Comparison of ENCODE assay signal across 1 cellular context in the genomic region with DNA sequence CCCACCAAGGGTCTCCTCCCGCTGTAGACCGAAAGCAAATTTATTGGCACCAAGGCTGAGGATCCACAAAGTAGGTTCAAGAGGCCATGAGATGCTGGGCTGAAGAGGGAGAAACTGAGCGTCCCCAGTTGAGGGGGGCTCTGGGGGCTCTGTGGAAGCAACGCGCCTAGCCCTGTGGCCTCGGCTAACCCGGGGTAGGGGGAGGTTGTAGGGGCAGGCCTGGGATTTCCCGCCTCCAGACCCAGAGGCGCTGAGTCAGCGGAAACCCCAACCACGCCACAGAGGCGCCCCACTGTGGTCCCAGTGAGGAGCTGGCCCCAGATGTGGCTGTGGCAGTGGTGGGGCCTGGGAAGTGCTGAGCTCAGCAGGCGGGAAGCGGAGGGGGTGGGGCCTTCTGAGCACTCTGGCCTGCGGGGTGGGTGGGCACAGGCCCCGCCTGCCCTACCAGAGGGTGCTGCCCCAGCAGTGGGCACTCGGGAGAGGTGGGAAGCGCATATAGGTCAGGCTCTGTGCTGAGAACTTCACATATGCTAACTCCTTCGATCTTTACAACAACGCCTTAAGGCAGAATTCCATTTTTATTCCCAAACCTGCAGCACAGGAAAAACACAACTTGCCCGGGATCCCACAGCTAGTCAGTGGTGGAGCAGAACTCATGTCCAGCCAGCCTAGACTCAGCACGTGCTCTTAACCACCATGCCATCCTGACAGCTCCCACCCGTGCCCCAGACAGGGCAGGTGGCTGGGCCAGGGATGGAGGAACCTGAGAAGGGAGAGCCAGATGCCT.
A peak's percentile ranks its signal among the peaks of the same experiment; 100 is the strongest.
TF ChIP-seq lines count a peak whose summit lies in the region.

No MANE protein-coding gene starts in this region.

TF ChIP-seq in H1, 55 proteins besides CTCF, POLR2A, EP300 and RAD21:
- TF ChIP-seq RBBP5 (IDR thresholded peaks at IDR 0.05; ENCODE audit: borderline replicate concordance, low read depth, low read length) (0 out of 2 replicates have a peak, but pooled peaks have one; percentile 2), EGR1 (IDR thresholded peaks at IDR 0.05; ENCODE audit: borderline replicate concordance, low read depth, low read length) (no peak), TAF7 (optimal IDR thresholded peaks at IDR 0.05; ENCODE audit: borderline replicate concordance, low read depth, low read length) (peak; percentile 30), MAFK (IDR thresholded peaks at IDR 0.05; ENCODE audit: low read depth, low read length) (peak; percentile 98), CTBP2 (IDR thresholded peaks at IDR 0.05; ENCODE audit: borderline replicate concordance, insufficient read depth, insufficient read length, low read length) (peak; percentile 29), BACH1 (IDR thresholded peaks at IDR 0.05; ENCODE audit: low read length) (peak; percentile 96), SAP30 (IDR thresholded peaks at IDR 0.05; ENCODE audit: insufficient read depth, insufficient replicate concordance, low read length) (no peak), HDAC2 (IDR thresholded peaks at IDR 0.05; ENCODE audit: borderline replicate concordance in 1 of 2, low read depth in 2 of 2, low read length in 2 of 2) (peak in 1 of 2 experiments; percentile 83; a peak in 1 of 4 replicates), SIN3A (conservative IDR thresholded peaks at IDR 0.05 in 1 of 2, IDR thresholded peaks at IDR 0.05 in 1 of 2; ENCODE audit: low read depth in 1 of 2, low read length in 2 of 2) (no peak), KDM5A (IDR thresholded peaks at IDR 0.05; ENCODE audit: low read length) (no peak), SP2 (IDR thresholded peaks at IDR 0.05; ENCODE audit: low read length) (no peak), ASH2L (IDR thresholded peaks at IDR 0.05; ENCODE audit: low read length) (peak; percentile 56), POLR2AphosphoS5 (IDR thresholded peaks at IDR 0.05; ENCODE audit: low read depth, low read length) (no peak), NRF1 (IDR thresholded peaks at IDR 0.05; ENCODE audit: low read depth, low read length) (no peak), EZH2 (IDR thresholded peaks at IDR 0.05; ENCODE audit: low read depth, low read length, severe bottlenecking) (no peak), KDM1A (IDR thresholded peaks at IDR 0.05; ENCODE audit: borderline replicate concordance, low read length) (no peak), KDM4A (IDR thresholded peaks at IDR 0.05; ENCODE audit: low read depth, low read length, severe bottlenecking) (peak; percentile 21)
- TF ChIP-seq, protein P1, sequence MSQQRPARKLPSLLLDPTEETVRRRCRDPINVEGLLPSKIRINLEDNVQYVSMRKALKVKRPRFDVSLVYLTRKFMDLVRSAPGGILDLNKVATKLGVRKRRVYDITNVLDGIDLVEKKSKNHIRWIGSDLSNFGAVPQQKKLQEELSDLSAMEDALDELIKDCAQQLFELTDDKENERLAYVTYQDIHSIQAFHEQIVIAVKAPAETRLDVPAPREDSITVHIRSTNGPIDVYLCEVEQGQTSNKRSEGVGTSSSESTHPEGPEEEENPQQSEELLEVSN (IDR thresholded peaks at IDR 0.05): peak; percentile 93
- TF ChIP-seq, protein P2, sequence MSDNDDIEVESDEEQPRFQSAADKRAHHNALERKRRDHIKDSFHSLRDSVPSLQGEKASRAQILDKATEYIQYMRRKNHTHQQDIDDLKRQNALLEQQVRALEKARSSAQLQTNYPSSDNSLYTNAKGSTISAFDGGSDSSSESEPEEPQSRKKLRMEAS (IDR thresholded peaks at IDR 0.05): peak; percentile 62
